11 cellular contexts compared by ENCODE assay signal in the genomic region with DNA sequence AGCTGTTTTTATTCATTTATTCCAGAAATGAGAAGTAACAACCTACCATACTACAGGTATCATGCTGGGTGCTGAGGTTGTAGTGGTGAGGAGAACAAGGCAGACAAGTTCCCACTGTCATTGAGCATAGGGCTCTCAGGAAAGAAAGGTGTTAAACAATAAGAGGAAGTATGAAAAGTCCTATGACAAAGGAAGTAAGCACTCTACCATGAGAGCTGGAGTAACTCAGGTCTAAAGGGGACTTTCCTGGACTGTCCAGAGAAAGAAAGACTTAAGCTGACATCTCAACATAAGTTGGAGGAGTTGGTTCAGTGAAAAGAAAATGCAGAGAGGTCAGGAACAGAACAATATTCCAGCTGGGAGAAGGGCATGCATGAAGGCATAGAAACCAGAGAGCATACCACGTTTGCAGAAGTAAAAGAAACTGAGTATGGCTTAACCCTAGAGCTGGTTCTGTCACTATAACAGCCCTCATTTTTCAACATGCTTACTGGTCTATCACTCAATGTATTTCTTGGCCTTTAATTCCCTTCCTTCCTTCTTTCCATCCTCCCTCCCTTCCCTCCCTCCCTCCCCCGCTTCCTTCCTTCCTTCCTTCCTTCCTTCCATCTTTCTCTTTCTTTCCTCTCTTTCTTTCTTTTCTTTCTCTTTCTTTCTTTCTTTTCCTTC.
DNase-seq lines count a peak whose midpoint lies in the region; ATAC-seq and TF ChIP-seq lines count a peak whose summit lies in the region.
"Had no signal": no experiment of that assay in that cellular context is flagged by ENCODE, and none has a peak within 500 bp of the region (broad histone marks: within the 10 kb centered on the region; RNA-seq: fewer than 3 reads in every experiment).

No MANE protein-coding gene starts in this region.

- no peaks in the 10 kb centered on the region for H4K20me1 ChIP-seq in HCT116 (ENCODE audit: insufficient read depth)

- H3K27me3 ChIP-seq in HCT116 (ENCODE audit: insufficient read depth, low read length) (no peaks in the 10 kb centered on the region), Peyer's patch (no peaks in the 10 kb centered on the region)

- H3K36me3 ChIP-seq in HCT116 (ENCODE audit: control insufficient read depth in 1 of 2, insufficient read depth in 2 of 2, low read length in 2 of 2), result 0 out of 4 replicates have a peak, but pooled peaks cover 0 to 2% of the 10 kb centered on the region in 2 experiments
- no peaks in the 10 kb centered on the region for H3K36me3 ChIP-seq in Peyer's patch

- no peak overlapping the region for H3K4me2 ChIP-seq in HCT116 (ENCODE audit: low read length)
- H3K4me2 ChIP-seq: A549 had no signal

- H2AFZ ChIP-seq in HCT116 (ENCODE audit: low read depth, low read length, poor library complexity, severe bottlenecking), result peak overlapping the region; percentile 94

- H3K4me3 ChIP-seq in HCT116 (replicated peaks in 1 of 2; ENCODE audit: low read depth in 1 of 2, low read length in 2 of 2) (no peak overlapping the region), Peyer's patch (no peak overlapping the region)
- H3K4me3 ChIP-seq: A549 had no signal

- DNase-seq in AML-193 (lab: John Stamatoyannopoulos, UW) (peak; percentile 1 to 7), HCT116 (ENCODE audit: low read depth, low spot score) (no peak), NCI-H1436 treated with DMSO at 0.1 percent for 48 hours (lab: John Stamatoyannopoulos, UW) (no peak), Peyer's patch (no peak), LoVo (ENCODE audit: low spot score) (no peak)
- no peak for DNase-seq in activated CD8-positive, alpha-beta memory T cell treated with anti-CD3 and anti-CD28 coated beads for 24 hours
- DNase-seq: caudate nucleus, EL had no signal

- H3K9me3 ChIP-seq in HCT116 (ENCODE audit: control insufficient read depth in 1 of 2, insufficient read depth in 1 of 2, low read depth in 1 of 2, low read length in 2 of 2) (no peaks in the 10 kb centered on the region), Peyer's patch (no peaks in the 10 kb centered on the region)
- H3K9me3 ChIP-seq: A549 had no signal

- ATAC-seq in GM19035 (IDR thresholded peaks at IDR 0.05; ENCODE audit: unreplicated experiment), result peak; percentile 72
- ATAC-seq in HCT116, result no peak
- ATAC-seq in HG03342 (IDR thresholded peaks at IDR 0.05; ENCODE audit: unreplicated experiment), result peak; percentile 92
- ATAC-seq: A549 had no signal

- TF ChIP-seq POLR2A in HCT116 (IDR thresholded peaks at IDR 0.05; ENCODE audit: borderline replicate concordance, extremely low read depth, insufficient read depth, insufficient read length) (no peak), Peyer's patch (IDR thresholded peaks at IDR 0.05) (no peak)

- RAD21 ChIA-PET in HCT116 (lab: Charles Lee; ENCODE audit: low non-redundant PET in 1 of 2, low total read pairs in 2 of 2, uncharacterized antibody in 2 of 2, unreplicated experiment in 2 of 2), result no interaction called here

- no peaks in the 10 kb centered on the region for H3K79me2 ChIP-seq in HCT116 (ENCODE audit: insufficient read depth, low read length)

- H3K9ac ChIP-seq in HCT116 (ENCODE audit: low read length), result no peak overlapping the region

- POLR2A ChIA-PET in HCT116 (lab: Charles Lee), result no interaction called here

- CTCF ChIA-PET in HCT116 (lab: Charles Lee), result no interaction called here

- TF ChIP-seq RAD21 in HCT116 (IDR thresholded peaks at IDR 0.05; ENCODE audit: low read depth), result no peak

- H3K27ac ChIP-seq in HCT116 (ENCODE audit: low read depth, low read length), result no peak overlapping the region
- H3K27ac ChIP-seq in Peyer's patch, result no peak overlapping the region
- H3K27ac ChIP-seq: A549 had no signal

- no peak for TF ChIP-seq CTCF in HCT116 (IDR thresholded peaks at IDR 0.05 in 2 of 3, conservative IDR thresholded peaks at IDR 0.05 in 1 of 3; ENCODE audit: borderline replicate concordance in 1 of 3, insufficient read depth in 1 of 3, low read depth in 2 of 3, low read length in 2 of 3)
- TF ChIP-seq CTCF in Peyer's patch (IDR thresholded peaks at IDR 0.05), result no peak

- H3K9me2 ChIP-seq in HCT116 (ENCODE audit: insufficient read depth), result no peaks in the 10 kb centered on the region; the same call in 1 of the 2 replicates

- peaks cover 6 to 23% of the 10 kb centered on the region in 2 experiments; a peak in 3 of 4 replicates for H3K4me1 ChIP-seq in HCT116 (ENCODE audit: control insufficient read depth in 1 of 2, insufficient read depth in 2 of 2, low read length in 2 of 2)
- no peaks in the 10 kb centered on the region for H3K4me1 ChIP-seq in Peyer's patch
- H3K4me1 ChIP-seq: A549 had no signal

- no TSS peak for BruUV-seq in HCT116 (replicated peaks; lab: Mats Ljungman, UMichigan)

- intact Hi-C loops in HCT116 (cut with micrococcal nuclease), result no loop called here

TF ChIP-seq in HCT116, 20 proteins besides CTCF, POLR2A, EP300 and RAD21:
- no peak for TF ChIP-seq CEBPB (IDR thresholded peaks at IDR 0.05; ENCODE audit: low read depth)
- TF ChIP-seq, protein P1, sequence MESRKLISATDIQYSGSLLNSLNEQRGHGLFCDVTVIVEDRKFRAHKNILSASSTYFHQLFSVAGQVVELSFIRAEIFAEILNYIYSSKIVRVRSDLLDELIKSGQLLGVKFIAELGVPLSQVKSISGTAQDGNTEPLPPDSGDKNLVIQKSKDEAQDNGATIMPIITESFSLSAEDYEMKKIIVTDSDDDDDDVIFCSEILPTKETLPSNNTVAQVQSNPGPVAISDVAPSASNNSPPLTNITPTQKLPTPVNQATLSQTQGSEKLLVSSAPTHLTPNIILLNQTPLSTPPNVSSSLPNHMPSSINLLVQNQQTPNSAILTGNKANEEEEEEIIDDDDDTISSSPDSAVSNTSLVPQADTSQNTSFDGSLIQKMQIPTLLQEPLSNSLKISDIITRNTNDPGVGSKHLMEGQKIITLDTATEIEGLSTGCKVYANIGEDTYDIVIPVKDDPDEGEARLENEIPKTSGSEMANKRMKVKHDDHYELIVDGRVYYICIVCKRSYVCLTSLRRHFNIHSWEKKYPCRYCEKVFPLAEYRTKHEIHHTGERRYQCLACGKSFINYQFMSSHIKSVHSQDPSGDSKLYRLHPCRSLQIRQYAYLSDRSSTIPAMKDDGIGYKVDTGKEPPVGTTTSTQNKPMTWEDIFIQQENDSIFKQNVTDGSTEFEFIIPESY (IDR thresholded peaks at IDR 0.05; ENCODE audit: extremely low read depth, insufficient replicate concordance, low read length), result no peak
- no peak for TF ChIP-seq EGR1 (IDR thresholded peaks at IDR 0.05; ENCODE audit: low read depth)
- TF ChIP-seq, protein P2, sequence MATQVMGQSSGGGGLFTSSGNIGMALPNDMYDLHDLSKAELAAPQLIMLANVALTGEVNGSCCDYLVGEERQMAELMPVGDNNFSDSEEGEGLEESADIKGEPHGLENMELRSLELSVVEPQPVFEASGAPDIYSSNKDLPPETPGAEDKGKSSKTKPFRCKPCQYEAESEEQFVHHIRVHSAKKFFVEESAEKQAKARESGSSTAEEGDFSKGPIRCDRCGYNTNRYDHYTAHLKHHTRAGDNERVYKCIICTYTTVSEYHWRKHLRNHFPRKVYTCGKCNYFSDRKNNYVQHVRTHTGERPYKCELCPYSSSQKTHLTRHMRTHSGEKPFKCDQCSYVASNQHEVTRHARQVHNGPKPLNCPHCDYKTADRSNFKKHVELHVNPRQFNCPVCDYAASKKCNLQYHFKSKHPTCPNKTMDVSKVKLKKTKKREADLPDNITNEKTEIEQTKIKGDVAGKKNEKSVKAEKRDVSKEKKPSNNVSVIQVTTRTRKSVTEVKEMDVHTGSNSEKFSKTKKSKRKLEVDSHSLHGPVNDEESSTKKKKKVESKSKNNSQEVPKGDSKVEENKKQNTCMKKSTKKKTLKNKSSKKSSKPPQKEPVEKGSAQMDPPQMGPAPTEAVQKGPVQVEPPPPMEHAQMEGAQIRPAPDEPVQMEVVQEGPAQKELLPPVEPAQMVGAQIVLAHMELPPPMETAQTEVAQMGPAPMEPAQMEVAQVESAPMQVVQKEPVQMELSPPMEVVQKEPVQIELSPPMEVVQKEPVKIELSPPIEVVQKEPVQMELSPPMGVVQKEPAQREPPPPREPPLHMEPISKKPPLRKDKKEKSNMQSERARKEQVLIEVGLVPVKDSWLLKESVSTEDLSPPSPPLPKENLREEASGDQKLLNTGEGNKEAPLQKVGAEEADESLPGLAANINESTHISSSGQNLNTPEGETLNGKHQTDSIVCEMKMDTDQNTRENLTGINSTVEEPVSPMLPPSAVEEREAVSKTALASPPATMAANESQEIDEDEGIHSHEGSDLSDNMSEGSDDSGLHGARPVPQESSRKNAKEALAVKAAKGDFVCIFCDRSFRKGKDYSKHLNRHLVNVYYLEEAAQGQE (IDR thresholded peaks at IDR 0.05; ENCODE audit: low read depth), result no peak
- TF ChIP-seq SP1 (IDR thresholded peaks at IDR 0.05; ENCODE audit: low read depth), result no peak
- TF ChIP-seq CBX3 (IDR thresholded peaks at IDR 0.05; ENCODE audit: low read depth), result no peak
- no peak for TF ChIP-seq EZH2phosphoT487 (IDR thresholded peaks at IDR 0.05; ENCODE audit: borderline replicate concordance)
- TF ChIP-seq SIN3A (IDR thresholded peaks at IDR 0.05; ENCODE audit: low read depth), result no peak
- no peak for TF ChIP-seq JUND (IDR thresholded peaks at IDR 0.05)
- no peak for TF ChIP-seq ZNF274 (IDR thresholded peaks at IDR 0.05; ENCODE audit: low read depth, low read length)
- no peak for TF ChIP-seq POLR2AphosphoS5 (IDR thresholded peaks at IDR 0.05; ENCODE audit: low read depth, low read length)
- TF ChIP-seq, protein P3, sequence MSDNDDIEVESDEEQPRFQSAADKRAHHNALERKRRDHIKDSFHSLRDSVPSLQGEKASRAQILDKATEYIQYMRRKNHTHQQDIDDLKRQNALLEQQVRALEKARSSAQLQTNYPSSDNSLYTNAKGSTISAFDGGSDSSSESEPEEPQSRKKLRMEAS (IDR thresholded peaks at IDR 0.05), result no peak
- no peak for TF ChIP-seq ZFX (IDR thresholded peaks at IDR 0.05)

Comparison
In these comparisons a context has a peak if more than half of its experiments do, and no peak if none do; other contexts are left out.
1. DNase-seq: peak in AML-193 (2 of 2); none in HCT116 (single experiment), NCI-H1436 treated with DMSO at 0.1 percent for 48 hours (single experiment), activated CD8-positive, alpha-beta memory T cell treated with anti-CD3 and anti-CD28 coated beads for 24 hours (single experiment), Peyer's patch (0 of 3) and LoVo (single experiment).